Comparison of ENCODE assay signal across 9 cellular contexts in genomic region chrX:24055043-24055356, GRCh38. TPM values are rescaled to one million over a fixed set of nuclear protein-coding genes. Genes with fewer than 3 reads are reported as not detected.
DNase-seq lines count a peak whose midpoint lies in the region; ATAC-seq, FAIRE-seq and TF ChIP-seq lines count a peak whose summit lies in the region.
"Had no signal": no experiment of that assay in that cellular context is flagged by ENCODE, and none has a peak within 500 bp of the region (broad histone marks: within the 10 kb centered on the region; RNA-seq: fewer than 3 reads in every experiment).

No MANE protein-coding gene starts in this region.

- H3K9me3 ChIP-seq in K562 (replicated peaks; ENCODE audit: control insufficient read depth, insufficient read depth, low read depth, low read length): no peaks in the 10 kb centered on the region
- H3K9me3 ChIP-seq in mucosa of rectum (ENCODE audit: control insufficient read depth in 2 of 2, low read length in 2 of 2): no peaks in the 10 kb centered on the region

- peaks cover 7% of the 10 kb centered on the region for H3K36me3 Mint-ChIP-seq in mesothelial cell of epicardium

- no peak overlapping the region for H3K4me2 ChIP-seq in K562 (ENCODE audit: insufficient read depth, low read length)

- H3K27ac Mint-ChIP-seq in mesothelial cell of epicardium: no peak overlapping the region

- TF ChIP-seq RAD21 in K562 (CRISPR knock-in tag; conservative IDR thresholded peaks at IDR 0.05 in 1 of 2, IDR thresholded peaks at IDR 0.05 in 1 of 2): no peak

- no peak for FAIRE-seq in K562 (lab: Jason Lieb, UNC)

- H3K9ac ChIP-seq in K562 (ENCODE audit: insufficient read depth in 1 of 2, low read depth in 2 of 2, low read length in 2 of 2) (peak overlapping the region in 1 of 2 experiments; percentile 100; a peak in 2 of 4 replicates), mucosa of rectum (ENCODE audit: low read depth in 1 of 2, low read length in 2 of 2) (no peak overlapping the region)

- H3K27ac ChIP-seq in K562 (ENCODE audit: extremely low read depth, low read depth, low read length) (no peak overlapping the region; the same call in 2 of the 3 replicates), mucosa of rectum (ENCODE audit: low read depth in 2 of 2, low read length in 2 of 2) (peak overlapping the region; percentile 89 to 94)
- H3K27ac ChIP-seq: HL-60 had no signal

- peak in 2 of 4 experiments; percentile 54 to 55 for DNase-seq in K562 (ENCODE audit: extremely low read depth in 1 of 4, low spot score in 3 of 4)
- no peak for DNase-seq in posterior cingulate gyrus
- no peak for DNase-seq in anterior cingulate cortex (lab: John Stamatoyannopoulos, UW)
- no peak for DNase-seq in mesothelial cell of epicardium (ENCODE audit: low spot score in 2 of 2, unreplicated experiment in 2 of 2)
- DNase-seq in NCI-H510A treated with DMSO at 0.1 percent for 48 hours (lab: John Stamatoyannopoulos, UW): no peak

- H3K4me1 ChIP-seq in K562 (replicated peaks in 1 of 2; ENCODE audit: control insufficient read depth in 2 of 2, insufficient read depth in 2 of 2, low read length in 2 of 2) (peaks cover 4 to 6% of the 10 kb centered on the region in 2 experiments; a peak in 2 of 5 replicates), mucosa of rectum (ENCODE audit: control insufficient read depth in 2 of 2, insufficient read depth in 2 of 2, low read length in 2 of 2) (peaks cover 0 to 7% of the 10 kb centered on the region in 2 donors)

- H3K9me1 ChIP-seq in K562 (ENCODE audit: control insufficient read depth, insufficient read depth, low read length): no peaks in the 10 kb centered on the region

- H3K4me1 Mint-ChIP-seq in mesothelial cell of epicardium: peaks cover 2% of the 10 kb centered on the region

- TF ChIP-seq EP300 in K562 (IDR thresholded peaks at IDR 0.05; ENCODE audit: low read length): no peak

- H3K79me2 ChIP-seq in K562 (ENCODE audit: control insufficient read depth, insufficient read depth, low read length): peaks cover 14% of the 10 kb centered on the region

- H4K20me1 ChIP-seq in K562 (replicated peaks; ENCODE audit: control insufficient read depth, insufficient read depth, low read length): no peaks in the 10 kb centered on the region

- peak overlapping the region; percentile 100 for H2AFZ ChIP-seq in K562 (ENCODE audit: low read depth, low read length)

- WGBS in K562 (ENCODE audit: insufficient coverage, low coverage, missing lambda C conversion rate): 0% methylated on average over 5 of the region's 14 CpGs

- no peak overlapping the region for H3K4me3 Mint-ChIP-seq in mesothelial cell of epicardium

- H3K9me3 Mint-ChIP-seq in mesothelial cell of epicardium: no peaks in the 10 kb centered on the region

- ATAC-seq in GM19023 (IDR thresholded peaks at IDR 0.05; ENCODE audit: unreplicated experiment) (peak; percentile 11), HG02970 (IDR thresholded peaks at IDR 0.05; ENCODE audit: low FRiP score, unreplicated experiment) (peak; percentile 16), K562 (peak; percentile 63)

- H3K4me3 ChIP-seq in K562: no peak overlapping the region
- no peak overlapping the region for H3K4me3 ChIP-seq in mucosa of rectum (ENCODE audit: low read length in 2 of 2)

- TSS peak; percentile 70 for BruUV-seq in K562 (replicated peaks; lab: Mats Ljungman, UMichigan)

- TF ChIP-seq CTCF in K562 (IDR thresholded peaks at IDR 0.05 in 2 of 3, conservative IDR thresholded peaks at IDR 0.05 in 1 of 3; ENCODE audit: insufficient read depth in 2 of 3, low read depth in 1 of 3, low read length in 3 of 3): no peak
- no peak for TF ChIP-seq CTCF in mesothelial cell of epicardium (IDR thresholded peaks at IDR 0.05; ENCODE audit: unreplicated experiment)

- intact Hi-C loops in K562 (cut with micrococcal nuclease): loop anchor here (2.0 to 10.0 kb wide), 2 partner anchors 272 to 360 kb away; partner anchors contain the start of gene SAT1
- intact Hi-C loops in posterior cingulate gyrus (cut with DNase I): loop anchor here (2.0 kb wide), 1 partner anchor 146 kb away; the partner anchor contains the start of gene CXorf58

- in situ Hi-C loops in K562 (cut with MboI): loop anchor here (10.0 kb wide), 1 partner anchor 360 kb away; no protein-coding TSS in a partner anchor

- POLR2A ChIA-PET in K562 (lab: Yijun Ruan, JAX): interaction anchor here (0.6 to 2.4 kb wide), 10 partner anchors 11 to 303 kb away, joined by 3 to 17 read pairs (median 4); partner anchors contain the start of genes APOO, CXorf58, KLHL15 and SAT1

- no peak for TF ChIP-seq POLR2A in K562 (conservative IDR thresholded peaks at IDR 0.05)

- H3K27me3 Mint-ChIP-seq in mesothelial cell of epicardium (ENCODE audit: low read depth): no peaks in the 10 kb centered on the region

- H3K36me3 ChIP-seq in K562 (ENCODE audit: control insufficient read depth, insufficient read depth, low read length) (peaks cover 29% of the 10 kb centered on the region), mucosa of rectum (ENCODE audit: control insufficient read depth in 2 of 2, insufficient read depth in 2 of 2, low read length in 2 of 2) (peaks cover 8 to 16% of the 10 kb centered on the region in 2 donors)

- H3K27me3 ChIP-seq in K562 (ENCODE audit: control insufficient read depth in 2 of 2, insufficient read depth in 2 of 2, low read length in 2 of 2): no peaks in the 10 kb centered on the region
- H3K27me3 ChIP-seq in mucosa of rectum (ENCODE audit: control insufficient read depth in 2 of 2, insufficient read depth in 2 of 2, low read length in 2 of 2): no peaks in the 10 kb centered on the region

- CTCF ChIA-PET in K562 (lab: Yijun Ruan, JAX; ENCODE audit: low intra/inter-chr PET ratio): interaction anchor here (0.6 to 2.2 kb wide), 2 partner anchors 30 to 147 kb away, joined by 4 to 23 read pairs; partner anchors contain the start of genes APOO and CXorf58

TF ChIP-seq in K562, 482 proteins besides CTCF, POLR2A, EP300 and RAD21 (continues in another document):
- TF ChIP-seq ELK3 (CRISPR knock-in tag; IDR thresholded peaks at IDR 0.05): no peak
- no peak for TF ChIP-seq NR2F6 (CRISPR knock-in tag; IDR thresholded peaks at IDR 0.05)
- no peak for TF ChIP-seq SP1 (CRISPR knock-in tag; IDR thresholded peaks at IDR 0.05)

RNA-seq across cellular contexts. Expression of gene EIF2S3, which starts 0.2 kb away (rescaled TPM):
- total RNA-seq in K562 (2011; cell fraction: chromatin; rRNA removed; ENCODE audit: low replicate concordance): 200 and 407 TPM in 2 replicates
- 127 and 141 TPM in 2 replicates for total RNA-seq in K562 (2011; cell fraction: nucleolus; rRNA removed)
- 216 and 294 TPM in 2 replicates for total RNA-seq in K562 (2011; cell fraction: nucleoplasm; rRNA removed)
- total RNA-seq in K562 (2014; rRNA removed) (243 and 256 TPM in 2 replicates), K562 (2014; rRNA removed; fragmentation: Illumina TruSeq; extraction: Trizol) (439 and 497 TPM in 2 replicates), K562 (2015; rRNA removed; fragmentation: Illumina TruSeq; extraction: Trizol) (354 and 375 TPM in 2 replicates), K562 (2021) (313 and 344 TPM in 2 replicates), mesothelial cell of epicardium (460 to 475 TPM (median 474 TPM) in 3 replicates)
- polyA plus RNA-seq in K562 (2011; rRNA removed) (206 and 228 TPM in 2 replicates), K562 (2014; fragmentation: Illumina TruSeq; extraction: Trizol) (289 and 316 TPM in 2 replicates), K562 (2014; fragmentation: Nextera tagmentation; extraction: Ambion mirVana) (100 to 1,000 TPM; 148 to 192 TPM), K562 (2014; rRNA removed) (275 and 280 TPM in 2 replicates)
- polyA plus RNA-seq in K562 (2011; cell fraction: cytosol; rRNA removed): 123 and 178 TPM in 2 replicates
- 185 and 235 TPM in 2 replicates for polyA plus RNA-seq in K562 (2011; cell fraction: nucleus; rRNA removed)
- 218 and 304 TPM in 2 replicates for polyA plus RNA-seq in K562 (2012)
- 294 and 397 TPM in 2 replicates for polyA minus RNA-seq in K562 (2011; rRNA and poly(A)+ RNA removed)
- polyA minus RNA-seq in K562 (2011; cell fraction: cytosol; rRNA and poly(A)+ RNA removed): 263 and 330 TPM in 2 replicates
- 68.8 and 126 TPM in 2 replicates for polyA minus RNA-seq in K562 (2011; cell fraction: nucleus; rRNA and poly(A)+ RNA removed)

RNA-seq across cellular contexts. Expression of gene KLHL15, which starts 28.0 kb away (rescaled TPM):
- total RNA-seq in K562 (2011; cell fraction: chromatin; rRNA removed; ENCODE audit: low replicate concordance): 15.2 and 27.2 TPM in 2 replicates
- total RNA-seq in K562 (2011; cell fraction: nucleolus; rRNA removed): 8.3 and 9.1 TPM in 2 replicates
- 13.7 and 21.4 TPM in 2 replicates for total RNA-seq in K562 (2011; cell fraction: nucleoplasm; rRNA removed)
- total RNA-seq in K562 (2014; rRNA removed) (6.4 and 6.7 TPM in 2 replicates), K562 (2014; rRNA removed; fragmentation: Illumina TruSeq; extraction: Trizol) (12.4 and 14.6 TPM in 2 replicates), K562 (2015; rRNA removed; fragmentation: Illumina TruSeq; extraction: Trizol) (10.1 and 10.9 TPM in 2 replicates), K562 (2021) (10.3 and 10.7 TPM in 2 replicates), mesothelial cell of epicardium (21.9 to 23.8 TPM (median 22.2 TPM) in 3 replicates)
- polyA plus RNA-seq in K562 (2011; rRNA removed) (11.4 and 11.8 TPM in 2 replicates), K562 (2014; fragmentation: Illumina TruSeq; extraction: Trizol) (6.5 and 7.6 TPM in 2 replicates), K562 (2014; fragmentation: Nextera tagmentation; extraction: Ambion mirVana) (1 to 10 TPM; 3.0 to 3.2 TPM), K562 (2014; rRNA removed) (6.7 and 7.3 TPM in 2 replicates)
- polyA plus RNA-seq in K562 (2011; cell fraction: cytosol; rRNA removed): 2.4 and 6.5 TPM in 2 replicates
- polyA plus RNA-seq in K562 (2011; cell fraction: nucleus; rRNA removed): 6.7 and 9.2 TPM in 2 replicates
- polyA plus RNA-seq in K562 (2012): 5.4 and 5.5 TPM in 2 replicates
- 27.3 and 27.8 TPM in 2 replicates for polyA minus RNA-seq in K562 (2011; rRNA and poly(A)+ RNA removed)
- 6.6 and 10.5 TPM in 2 replicates for polyA minus RNA-seq in K562 (2011; cell fraction: cytosol; rRNA and poly(A)+ RNA removed)
- polyA minus RNA-seq in K562 (2011; cell fraction: nucleus; rRNA and poly(A)+ RNA removed): 6.6 and 10.9 TPM in 2 replicates

Comparison
In these comparisons a context has a peak if more than half of its experiments do, and no peak if none do; other contexts are left out.
1. ATAC-seq: peak in every context shown above with its lines; median percentile 63 in K562; 16 in HG02970; 11 in GM19023.